ENCODE assay signal across 1 cellular context in the genomic region with DNA sequence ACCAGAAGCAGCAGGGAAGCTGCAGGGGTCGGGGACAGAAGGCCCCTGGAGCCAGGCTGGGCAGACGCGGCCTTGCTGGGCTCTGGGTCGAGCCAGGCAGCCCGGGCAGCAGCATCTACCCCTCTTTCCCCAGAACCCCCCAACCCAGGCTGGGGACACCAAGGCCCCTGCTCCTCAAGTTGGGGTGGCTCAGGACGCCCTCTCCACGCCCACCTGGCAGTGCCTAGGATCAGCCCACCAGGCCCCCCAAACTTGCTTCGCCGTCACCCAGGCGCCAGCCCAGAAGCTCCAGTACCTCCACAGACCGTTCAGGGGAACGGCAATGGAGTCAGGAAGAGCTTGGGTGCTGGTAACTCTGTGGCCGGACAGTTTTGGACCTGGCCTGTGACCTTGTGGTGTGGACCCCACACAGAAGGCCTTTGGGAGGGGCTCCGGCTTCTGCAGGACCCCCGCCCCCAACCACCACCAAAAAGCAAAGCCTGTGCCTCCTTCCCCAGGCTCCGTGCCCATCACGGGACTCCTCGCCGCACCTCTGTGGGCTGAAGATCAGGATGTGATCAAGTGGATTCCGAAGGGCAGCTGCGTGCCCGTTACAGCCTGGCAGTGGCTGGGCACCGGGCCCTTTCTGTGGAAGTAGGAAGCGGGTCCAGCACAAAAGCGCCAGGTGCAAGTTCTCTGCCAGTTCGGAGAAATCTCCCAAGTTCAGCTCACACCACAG.
TF ChIP-seq lines count a peak whose summit lies in the region.

No MANE protein-coding gene starts in this region.

TF ChIP-seq in H1, 55 proteins besides CTCF, POLR2A, EP300 and RAD21:
- TF ChIP-seq, protein P1, sequence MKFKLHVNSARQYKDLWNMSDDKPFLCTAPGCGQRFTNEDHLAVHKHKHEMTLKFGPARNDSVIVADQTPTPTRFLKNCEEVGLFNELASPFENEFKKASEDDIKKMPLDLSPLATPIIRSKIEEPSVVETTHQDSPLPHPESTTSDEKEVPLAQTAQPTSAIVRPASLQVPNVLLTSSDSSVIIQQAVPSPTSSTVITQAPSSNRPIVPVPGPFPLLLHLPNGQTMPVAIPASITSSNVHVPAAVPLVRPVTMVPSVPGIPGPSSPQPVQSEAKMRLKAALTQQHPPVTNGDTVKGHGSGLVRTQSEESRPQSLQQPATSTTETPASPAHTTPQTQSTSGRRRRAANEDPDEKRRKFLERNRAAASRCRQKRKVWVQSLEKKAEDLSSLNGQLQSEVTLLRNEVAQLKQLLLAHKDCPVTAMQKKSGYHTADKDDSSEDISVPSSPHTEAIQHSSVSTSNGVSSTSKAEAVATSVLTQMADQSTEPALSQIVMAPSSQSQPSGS (IDR thresholded peaks at IDR 0.05; ENCODE audit: low read length), result no peak
- TF ChIP-seq SIN3A (conservative IDR thresholded peaks at IDR 0.05 in 1 of 2, IDR thresholded peaks at IDR 0.05 in 1 of 2; ENCODE audit: low read depth in 1 of 2, low read length in 2 of 2) (no peak), JUN (IDR thresholded peaks at IDR 0.05; ENCODE audit: low read depth, low read length) (no peak), CREB1 (IDR thresholded peaks at IDR 0.05) (no peak)
